In the genomic region with DNA sequence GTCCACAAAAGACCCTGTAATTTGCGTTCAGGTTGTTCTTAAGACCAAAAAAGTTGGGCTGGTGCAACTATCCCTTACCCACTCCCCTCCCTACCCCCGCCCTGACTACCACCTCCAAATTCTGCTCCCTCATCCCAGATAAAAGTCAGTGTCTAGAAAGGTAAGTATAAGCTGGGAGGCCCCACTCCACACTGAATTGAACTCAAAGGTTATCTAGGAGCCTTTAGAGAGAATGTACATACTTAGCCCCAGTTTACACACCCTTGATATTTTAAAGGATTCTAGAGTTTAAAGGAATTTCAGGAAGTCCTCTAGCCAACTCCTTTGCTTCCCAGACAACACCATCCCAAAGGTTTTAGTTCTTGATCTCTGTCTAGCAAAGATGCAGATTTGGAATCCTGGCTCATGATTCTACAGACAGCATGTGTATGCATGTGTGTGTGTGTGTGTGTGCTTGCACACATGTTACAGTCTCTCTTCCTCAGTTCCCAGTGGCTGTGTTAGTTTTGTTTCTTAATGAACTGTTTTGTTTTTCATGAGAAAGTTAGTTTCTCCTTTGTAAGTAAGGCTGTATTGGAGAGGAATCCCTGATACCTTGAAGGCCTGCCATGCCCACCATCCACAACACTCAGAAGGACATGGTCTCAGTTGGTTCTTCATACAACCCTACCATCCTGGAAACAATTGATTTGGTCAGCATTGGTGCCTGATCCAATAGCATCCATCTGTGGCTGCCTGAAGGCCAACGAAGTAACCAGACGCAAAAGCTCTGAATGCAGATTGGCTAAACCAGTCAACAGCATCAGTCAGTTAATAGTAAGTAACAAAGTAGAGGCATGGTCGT, we compare ENCODE assay signal across 1 cellular context.
TF ChIP-seq lines count a peak whose summit lies in the region.

No MANE protein-coding gene starts in this region.

TF ChIP-seq in HepG2, 621 proteins besides CTCF, POLR2A, EP300 and RAD21 (continued from another document and continues in another):
- TF ChIP-seq, protein P1, sequence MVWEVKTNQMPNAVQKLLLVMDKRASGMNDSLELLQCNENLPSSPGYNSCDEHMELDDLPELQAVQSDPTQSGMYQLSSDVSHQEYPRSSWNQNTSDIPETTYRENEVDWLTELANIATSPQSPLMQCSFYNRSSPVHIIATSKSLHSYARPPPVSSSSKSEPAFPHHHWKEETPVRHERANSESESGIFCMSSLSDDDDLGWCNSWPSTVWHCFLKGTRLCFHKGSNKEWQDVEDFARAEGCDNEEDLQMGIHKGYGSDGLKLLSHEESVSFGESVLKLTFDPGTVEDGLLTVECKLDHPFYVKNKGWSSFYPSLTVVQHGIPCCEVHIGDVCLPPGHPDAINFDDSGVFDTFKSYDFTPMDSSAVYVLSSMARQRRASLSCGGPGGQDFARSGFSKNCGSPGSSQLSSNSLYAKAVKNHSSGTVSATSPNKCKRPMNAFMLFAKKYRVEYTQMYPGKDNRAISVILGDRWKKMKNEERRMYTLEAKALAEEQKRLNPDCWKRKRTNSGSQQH (CRISPR knock-in tag; IDR thresholded peaks at IDR 0.05; ENCODE audit: low read depth) = no peak
- TF ChIP-seq HHEX (CRISPR knock-in tag; IDR thresholded peaks at IDR 0.05) (no peak), HNRNPH1 (optimal IDR thresholded peaks at IDR 0.05; ENCODE audit: low read depth, low read length) (no peak), BCL6 (CRISPR knock-in tag; IDR thresholded peaks at IDR 0.05) (no peak), MTF2 (CRISPR knock-in tag; IDR thresholded peaks at IDR 0.05; ENCODE audit: borderline replicate concordance) (no peak), EZH2 (conservative IDR thresholded peaks at IDR 0.05; ENCODE audit: low read depth, low read length) (no peak), KMT2B (CRISPR knock-in tag; IDR thresholded peaks at IDR 0.05) (no peak), TEAD3 (CRISPR knock-in tag; optimal IDR thresholded peaks at IDR 0.05; ENCODE audit: borderline replicate concordance) (peak; percentile 35), SRSF9 (IDR thresholded peaks at IDR 0.05; ENCODE audit: borderline replicate concordance, insufficient read depth, low read depth, low read length, poor library complexity, severe bottlenecking) (no peak), ZNF225 (CRISPR knock-in tag; IDR thresholded peaks at IDR 0.05) (no peak), LRRFIP1 (CRISPR knock-in tag; conservative IDR thresholded peaks at IDR 0.05) (no peak), CENPT (CRISPR knock-in tag; IDR thresholded peaks at IDR 0.05; ENCODE audit: low read depth) (no peak), ZSCAN31 (CRISPR knock-in tag; IDR thresholded peaks at IDR 0.05; ENCODE audit: low read depth) (no peak), SP140L (CRISPR knock-in tag; IDR thresholded peaks at IDR 0.05; ENCODE audit: borderline replicate concordance) (no peak), ZBTB44 (CRISPR knock-in tag; IDR thresholded peaks at IDR 0.05) (no peak), ZNF496 (CRISPR knock-in tag; IDR thresholded peaks at IDR 0.05; ENCODE audit: insufficient replicate concordance) (no peak), ZNF17 (CRISPR knock-in tag; IDR thresholded peaks at IDR 0.05) (no peak), ZNF124 (CRISPR knock-in tag; IDR thresholded peaks at IDR 0.05) (peak; percentile 33; the same call in 1 of the 2 replicates), ZNF710 (CRISPR knock-in tag; IDR thresholded peaks at IDR 0.05; ENCODE audit: borderline replicate concordance) (no peak), AGO2 (optimal IDR thresholded peaks at IDR 0.05; ENCODE audit: low read depth, low read length) (no peak), ZBTB14 (CRISPR knock-in tag; IDR thresholded peaks at IDR 0.05) (no peak), ZNF337 (CRISPR knock-in tag; IDR thresholded peaks at IDR 0.05; ENCODE audit: borderline replicate concordance, low read depth) (no peak), ZNF580 (CRISPR knock-in tag; IDR thresholded peaks at IDR 0.05; ENCODE audit: borderline replicate concordance, low read depth) (no peak), CREM (IDR thresholded peaks at IDR 0.05) (no peak), CREM (CRISPR knock-in tag; IDR thresholded peaks at IDR 0.05) (no peak), ZNF660 (CRISPR knock-in tag; IDR thresholded peaks at IDR 0.05; ENCODE audit: borderline replicate concordance, low read depth) (no peak), ZFP37 (CRISPR knock-in tag; IDR thresholded peaks at IDR 0.05; ENCODE audit: borderline replicate concordance) (no peak), ZNF24 (IDR thresholded peaks at IDR 0.05) (no peak), ZFP41 (CRISPR knock-in tag; IDR thresholded peaks at IDR 0.05; ENCODE audit: borderline replicate concordance) (no peak), ZNF816 (CRISPR knock-in tag; IDR thresholded peaks at IDR 0.05; ENCODE audit: borderline replicate concordance) (no peak), ZNF101 (CRISPR knock-in tag; IDR thresholded peaks at IDR 0.05; ENCODE audit: borderline replicate concordance, low read depth) (0 out of 2 replicates have a peak, but pooled peaks have one; percentile 27), ELF4 (CRISPR knock-in tag; IDR thresholded peaks at IDR 0.05; ENCODE audit: borderline replicate concordance) (no peak), ZNF598 (CRISPR knock-in tag; IDR thresholded peaks at IDR 0.05; ENCODE audit: borderline replicate concordance) (0 out of 2 replicates have a peak, but pooled peaks have one; percentile 22), ZFP90 (CRISPR knock-in tag; IDR thresholded peaks at IDR 0.05; ENCODE audit: borderline replicate concordance) (no peak), SIN3A (IDR thresholded peaks at IDR 0.05; ENCODE audit: borderline replicate concordance, low read depth, low read length) (no peak), SOX13 (IDR thresholded peaks at IDR 0.05) (no peak), SOX13 (CRISPR knock-in tag; conservative IDR thresholded peaks at IDR 0.05 in 1 of 2, IDR thresholded peaks at IDR 0.05 in 1 of 2) (no peak; a peak in 1 of 4 replicates), SRY (CRISPR knock-in tag; IDR thresholded peaks at IDR 0.05) (no peak)
- TF ChIP-seq, protein P2, sequence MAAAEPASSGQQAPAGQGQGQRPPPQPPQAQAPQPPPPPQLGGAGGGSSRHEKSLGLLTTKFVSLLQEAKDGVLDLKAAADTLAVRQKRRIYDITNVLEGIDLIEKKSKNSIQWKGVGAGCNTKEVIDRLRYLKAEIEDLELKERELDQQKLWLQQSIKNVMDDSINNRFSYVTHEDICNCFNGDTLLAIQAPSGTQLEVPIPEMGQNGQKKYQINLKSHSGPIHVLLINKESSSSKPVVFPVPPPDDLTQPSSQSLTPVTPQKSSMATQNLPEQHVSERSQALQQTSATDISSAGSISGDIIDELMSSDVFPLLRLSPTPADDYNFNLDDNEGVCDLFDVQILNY (CRISPR knock-in tag; conservative IDR thresholded peaks at IDR 0.05) = no peak
- TF ChIP-seq, protein P3, sequence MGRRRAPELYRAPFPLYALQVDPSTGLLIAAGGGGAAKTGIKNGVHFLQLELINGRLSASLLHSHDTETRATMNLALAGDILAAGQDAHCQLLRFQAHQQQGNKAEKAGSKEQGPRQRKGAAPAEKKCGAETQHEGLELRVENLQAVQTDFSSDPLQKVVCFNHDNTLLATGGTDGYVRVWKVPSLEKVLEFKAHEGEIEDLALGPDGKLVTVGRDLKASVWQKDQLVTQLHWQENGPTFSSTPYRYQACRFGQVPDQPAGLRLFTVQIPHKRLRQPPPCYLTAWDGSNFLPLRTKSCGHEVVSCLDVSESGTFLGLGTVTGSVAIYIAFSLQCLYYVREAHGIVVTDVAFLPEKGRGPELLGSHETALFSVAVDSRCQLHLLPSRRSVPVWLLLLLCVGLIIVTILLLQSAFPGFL (CRISPR knock-in tag; IDR thresholded peaks at IDR 0.05) = no peak
- TF ChIP-seq, protein P4, sequence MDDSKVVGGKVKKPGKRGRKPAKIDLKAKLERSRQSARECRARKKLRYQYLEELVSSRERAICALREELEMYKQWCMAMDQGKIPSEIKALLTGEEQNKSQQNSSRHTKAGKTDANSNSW (CRISPR knock-in tag; IDR thresholded peaks at IDR 0.05; ENCODE audit: borderline replicate concordance) = no peak
- TF ChIP-seq, protein P5, sequence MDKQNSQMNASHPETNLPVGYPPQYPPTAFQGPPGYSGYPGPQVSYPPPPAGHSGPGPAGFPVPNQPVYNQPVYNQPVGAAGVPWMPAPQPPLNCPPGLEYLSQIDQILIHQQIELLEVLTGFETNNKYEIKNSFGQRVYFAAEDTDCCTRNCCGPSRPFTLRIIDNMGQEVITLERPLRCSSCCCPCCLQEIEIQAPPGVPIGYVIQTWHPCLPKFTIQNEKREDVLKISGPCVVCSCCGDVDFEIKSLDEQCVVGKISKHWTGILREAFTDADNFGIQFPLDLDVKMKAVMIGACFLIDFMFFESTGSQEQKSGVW (CRISPR knock-in tag; IDR thresholded peaks at IDR 0.05; ENCODE audit: borderline replicate concordance) = no peak
- TF ChIP-seq, protein P6, sequence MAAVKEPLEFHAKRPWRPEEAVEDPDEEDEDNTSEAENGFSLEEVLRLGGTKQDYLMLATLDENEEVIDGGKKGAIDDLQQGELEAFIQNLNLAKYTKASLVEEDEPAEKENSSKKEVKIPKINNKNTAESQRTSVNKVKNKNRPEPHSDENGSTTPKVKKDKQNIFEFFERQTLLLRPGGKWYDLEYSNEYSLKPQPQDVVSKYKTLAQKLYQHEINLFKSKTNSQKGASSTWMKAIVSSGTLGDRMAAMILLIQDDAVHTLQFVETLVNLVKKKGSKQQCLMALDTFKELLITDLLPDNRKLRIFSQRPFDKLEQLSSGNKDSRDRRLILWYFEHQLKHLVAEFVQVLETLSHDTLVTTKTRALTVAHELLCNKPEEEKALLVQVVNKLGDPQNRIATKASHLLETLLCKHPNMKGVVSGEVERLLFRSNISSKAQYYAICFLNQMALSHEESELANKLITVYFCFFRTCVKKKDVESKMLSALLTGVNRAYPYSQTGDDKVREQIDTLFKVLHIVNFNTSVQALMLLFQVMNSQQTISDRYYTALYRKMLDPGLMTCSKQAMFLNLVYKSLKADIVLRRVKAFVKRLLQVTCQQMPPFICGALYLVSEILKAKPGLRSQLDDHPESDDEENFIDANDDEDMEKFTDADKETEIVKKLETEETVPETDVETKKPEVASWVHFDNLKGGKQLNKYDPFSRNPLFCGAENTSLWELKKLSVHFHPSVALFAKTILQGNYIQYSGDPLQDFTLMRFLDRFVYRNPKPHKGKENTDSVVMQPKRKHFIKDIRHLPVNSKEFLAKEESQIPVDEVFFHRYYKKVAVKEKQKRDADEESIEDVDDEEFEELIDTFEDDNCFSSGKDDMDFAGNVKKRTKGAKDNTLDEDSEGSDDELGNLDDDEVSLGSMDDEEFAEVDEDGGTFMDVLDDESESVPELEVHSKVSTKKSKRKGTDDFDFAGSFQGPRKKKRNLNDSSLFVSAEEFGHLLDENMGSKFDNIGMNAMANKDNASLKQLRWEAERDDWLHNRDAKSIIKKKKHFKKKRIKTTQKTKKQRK (IDR thresholded peaks at IDR 0.05; ENCODE audit: low read length) = no peak
